22 cellular contexts compared by ENCODE assay signal in genomic region chr10:29208816-29209215, GRCh38.
DNase-seq lines count a peak whose midpoint lies in the region; ATAC-seq and TF ChIP-seq lines count a peak whose summit lies in the region.
"Had no signal": no experiment of that assay in that cellular context is flagged by ENCODE, and none has a peak within 500 bp of the region (broad histone marks: within the 10 kb centered on the region; RNA-seq: fewer than 3 reads in every experiment).

No MANE protein-coding gene starts in this region.

- H3K9me3 ChIP-seq in osteoblast (ENCODE audit: low read depth, low read length): peaks cover 2% of the 10 kb centered on the region
- H3K9me3 ChIP-seq: Caco-2 had no signal

- H4K20me1 ChIP-seq in osteoblast (ENCODE audit: insufficient read depth, low read length): no peaks in the 10 kb centered on the region
- H4K20me1 ChIP-seq: BLaER1 treated with 17β-estradiol and CSF1 and Interleukin-3, amounts not matched to agents 10 nM and 100 nM had no signal

- no peaks in the 10 kb centered on the region for H3K36me3 ChIP-seq in osteoblast (ENCODE audit: insufficient read depth, low read length)
- H3K36me3 ChIP-seq: BLaER1 treated with 17β-estradiol and CSF1 and Interleukin-3, amounts not matched to agents 10 nM and 100 nM had no signal

- no peak overlapping the region for H3K4me3 ChIP-seq in osteoblast (ENCODE audit: insufficient read depth, low read length)
- H3K4me3 ChIP-seq: A549; BLaER1 treated with 17β-estradiol and CSF1 and Interleukin-3, amounts not matched to agents 10 nM and 100 nM; GM12878 had no signal

- peaks cover 25% of the 10 kb centered on the region for H3K27me3 Mint-ChIP-seq in activated T-cell treated with anti-CD3 and anti-CD28 coated beads, Interleukin-2, amount 50 U/mL, for 24 hours

- H2AFZ ChIP-seq in osteoblast (ENCODE audit: low read length): no peak overlapping the region

- no peak for ATAC-seq in GM18502 (IDR thresholded peaks at IDR 0.05; ENCODE audit: poor library complexity, unreplicated experiment)
- ATAC-seq: A549; CD8-positive, alpha-beta T cell; GM12878 had no signal

- TF ChIP-seq CTCF in osteoblast (IDR thresholded peaks at IDR 0.05; ENCODE audit: extremely low read depth, low read depth, low read length): no peak

- H3K27ac Mint-ChIP-seq in activated T-cell treated with anti-CD3 and anti-CD28 coated beads, Interleukin-2, amount 50 U/mL, for 24 hours: no peak overlapping the region
- H3K27ac Mint-ChIP-seq: B cell; CD4-positive, alpha-beta T cell; CD8-positive, alpha-beta T cell had no signal

- peaks cover 8% of the 10 kb centered on the region for H3K27me3 ChIP-seq in osteoblast (ENCODE audit: insufficient read depth, low read length)
- H3K27me3 ChIP-seq: BLaER1 treated with 17β-estradiol and CSF1 and Interleukin-3, amounts not matched to agents 10 nM and 100 nM had no signal

- H3K4me1 ChIP-seq in osteoblast (ENCODE audit: insufficient read depth, low read length): no peaks in the 10 kb centered on the region
- H3K4me1 ChIP-seq: A549; BLaER1 treated with 17β-estradiol and CSF1 and Interleukin-3, amounts not matched to agents 10 nM and 100 nM had no signal

- H3K4me3 Mint-ChIP-seq in activated T-cell treated with anti-CD3 and anti-CD28 coated beads, Interleukin-2, amount 50 U/mL, for 24 hours: no peak overlapping the region
- H3K4me3 Mint-ChIP-seq: B cell; CD4-positive, alpha-beta T cell; CD8-positive, alpha-beta T cell had no signal

- no peak overlapping the region for H3K4me2 ChIP-seq in osteoblast (ENCODE audit: insufficient read depth, low read length)
- H3K4me2 ChIP-seq: A549; BLaER1 treated with 17β-estradiol and CSF1 and Interleukin-3, amounts not matched to agents 10 nM and 100 nM had no signal

- H3K4me1 Mint-ChIP-seq in activated T-cell treated with anti-CD3 and anti-CD28 coated beads, Interleukin-2, amount 50 U/mL, for 24 hours (ENCODE audit: low read depth): no peaks in the 10 kb centered on the region
- H3K4me1 Mint-ChIP-seq: B cell had no signal

- no peaks in the 10 kb centered on the region for H3K79me2 ChIP-seq in osteoblast (ENCODE audit: insufficient read depth, low read length)

- peaks cover 9% of the 10 kb centered on the region for H3K9me3 Mint-ChIP-seq in activated T-cell treated with anti-CD3 and anti-CD28 coated beads, Interleukin-2, amount 50 U/mL, for 24 hours

- DNase-seq in foreskin melanocyte (peak; percentile 65), osteoblast (ENCODE audit: insufficient read length, low spot score, missing footprints) (peak; percentile 72), renal cortical epithelial cell (ENCODE audit: low read depth) (peak; percentile 1)
- DNase-seq in activated T-cell treated with anti-CD3 and anti-CD28 coated beads, Interleukin-2, amount 50 U/mL, for 24 hours: no peak
- DNase-seq: AML-193; Caco-2; Calu3; CD4-positive, alpha-beta T cell; CD8-positive, alpha-beta T cell; DMS153; DMS53; DMS79; DND-41; EL; GDM1 had no signal

- no peaks in the 10 kb centered on the region for H3K36me3 Mint-ChIP-seq in activated T-cell treated with anti-CD3 and anti-CD28 coated beads, Interleukin-2, amount 50 U/mL, for 24 hours (ENCODE audit: low read depth)
- H3K36me3 Mint-ChIP-seq: CD8-positive, alpha-beta T cell had no signal

- no peak overlapping the region for H3K27ac ChIP-seq in osteoblast (ENCODE audit: low read depth, low read length)
- H3K27ac ChIP-seq: 22Rv1; A549; BLaER1 treated with 17β-estradiol and CSF1 and Interleukin-3, amounts not matched to agents 10 nM and 100 nM; C4-2B had no signal
